21 cellular contexts compared by ENCODE assay signal in the genomic region with DNA sequence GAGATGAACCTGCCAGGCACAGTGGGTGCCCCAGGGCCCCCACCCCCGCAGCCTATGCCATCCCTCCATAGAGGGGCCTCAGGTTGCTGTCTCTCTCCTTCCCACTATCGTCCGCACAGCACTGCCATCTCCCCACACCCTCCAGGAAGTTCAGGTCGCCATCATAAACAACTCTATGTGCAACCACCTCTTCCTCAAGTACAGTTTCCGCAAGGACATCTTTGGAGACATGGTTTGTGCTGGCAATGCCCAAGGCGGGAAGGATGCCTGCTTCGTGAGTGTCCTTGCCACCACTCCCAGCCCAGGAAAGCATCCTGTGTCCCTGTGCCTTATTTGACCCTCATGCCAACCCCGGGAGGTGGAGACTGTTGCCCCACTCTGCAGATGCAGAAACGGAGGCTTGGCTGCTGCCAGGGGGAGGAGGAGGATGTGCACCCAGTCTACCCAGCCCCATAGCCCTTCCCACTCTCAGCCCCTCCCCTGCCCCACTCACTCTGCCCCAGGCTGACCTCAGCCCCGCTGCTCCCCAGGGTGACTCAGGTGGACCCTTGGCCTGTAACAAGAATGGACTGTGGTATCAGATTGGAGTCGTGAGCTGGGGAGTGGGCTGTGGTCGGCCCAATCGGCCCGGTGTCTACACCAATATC. TPM values are rescaled to one million over a fixed set of nuclear protein-coding genes. Genes with fewer than 3 reads are reported as not detected.
DNase-seq lines count a peak whose midpoint lies in the region; ATAC-seq, FAIRE-seq and TF ChIP-seq lines count a peak whose summit lies in the region.
"Had no signal": no experiment of that assay in that cellular context is flagged by ENCODE, and none has a peak within 500 bp of the region (broad histone marks: within the 10 kb centered on the region; RNA-seq: fewer than 3 reads in every experiment).

No MANE protein-coding gene starts in this region.

- no peak overlapping the region for H4K91ac ChIP-seq in H1 (replicated peaks; ENCODE audit: insufficient read length, low read length)

- H3K23ac ChIP-seq in H1 (ENCODE audit: insufficient read length): no peak overlapping the region

- no peak overlapping the region for H2BK20ac ChIP-seq in H1 (ENCODE audit: low read length)

- ATAC-seq in heart left ventricle (no peak), HG02588 (IDR thresholded peaks at IDR 0.05; ENCODE audit: unreplicated experiment) (no peak)
- ATAC-seq: A549 had no signal

- TF ChIP-seq CTCF in heart left ventricle (IDR thresholded peaks at IDR 0.05): no peak
- no peak for TF ChIP-seq CTCF in H1 (IDR thresholded peaks at IDR 0.05; ENCODE audit: control extremely low read depth in 1 of 3, insufficient read depth in 1 of 3, low read depth in 1 of 3, low read length in 3 of 3)
- no peak for TF ChIP-seq CTCF in spleen (IDR thresholded peaks at IDR 0.05 in 8 of 11, conservative IDR thresholded peaks at IDR 0.05 in 3 of 11)

- no peak overlapping the region for H3K14ac ChIP-seq in H1 (ENCODE audit: insufficient read length)

- H3K18ac ChIP-seq in H1 (ENCODE audit: extremely low read depth, low read length): no peak overlapping the region

- no peaks in the 10 kb centered on the region for H3K23me2 ChIP-seq in H1 (ENCODE audit: low read depth, low read length)

- 63 to 82% (median 71%) methylated on average over 14 of the region's 14 CpGs for WGBS in heart left ventricle, 4 donors
- WGBS in H1 (ENCODE audit: extremely low coverage in 1 of 2, insufficient coverage in 1 of 2, insufficient read length in 1 of 2, insufficient replicate concordance in 2 of 2, low coverage in 1 of 2, low lambda C conversion rate in 2 of 2, missing lambda C conversion rate in 1 of 2), 2 experiments: 82% methylated on average over 14 of the region's 14 CpGs; no CpG with 5 or more reads in 1 of the 2 experiments
- 74 to 86% (median 80%) methylated on average over 12 to 14 of the region's 14 CpGs for WGBS in spleen, 5 donors

- TF ChIP-seq POLR2A in heart left ventricle (IDR thresholded peaks at IDR 0.05) (no peak), H1 (IDR thresholded peaks at IDR 0.05; ENCODE audit: control extremely low read depth in 1 of 2, low read depth in 2 of 2, low read length in 2 of 2) (no peak), spleen (IDR thresholded peaks at IDR 0.05) (no peak)

- no peak overlapping the region for H3K4ac ChIP-seq in H1 (replicated peaks; ENCODE audit: insufficient read length, low read depth, low read length)

- no peaks in the 10 kb centered on the region for H3K9me3 ChIP-seq in heart left ventricle
- H3K9me3 ChIP-seq in H1 (ENCODE audit: insufficient read depth in 2 of 2, low read depth in 1 of 2, low read length in 1 of 2): no peaks in the 10 kb centered on the region
- no peaks in the 10 kb centered on the region for H3K9me3 ChIP-seq in spleen
- H3K9me3 ChIP-seq: A549 had no signal

- CTCF ChIA-PET in H1 (lab: Charles Lee; ENCODE audit: partially characterized antibody): interaction anchor here (0.9 to 3.9 kb wide), 7 partner anchors 10 to 124 kb away, joined by 3 to 22 read pairs (median 5); partner anchors contain the start of genes FLYWCH2 and PRSS41

- H3K56ac ChIP-seq in H1 (replicated peaks; ENCODE audit: insufficient read length, low read depth, low read length): no peak overlapping the region

- H3K4me1 ChIP-seq in heart left ventricle (no peaks in the 10 kb centered on the region), H1 (replicated peaks in 1 of 4; ENCODE audit: control insufficient read depth in 3 of 4, insufficient read depth in 4 of 4, low read length in 3 of 4) (peaks cover 0 to 4% (median 0%) of the 10 kb centered on the region in 4 experiments; a peak in 1 of 7 replicates), spleen (peaks cover 0 to 9% (median 0%) of the 10 kb centered on the region in 6 donors)
- H3K4me1 ChIP-seq: A549 had no signal

- H4K20me1 ChIP-seq in H1 (replicated peaks in 1 of 2; ENCODE audit: control insufficient read depth in 1 of 2, insufficient read depth in 2 of 2, low read length in 2 of 2): no peaks in the 10 kb centered on the region

- no peaks in the 10 kb centered on the region for H3K36me3 ChIP-seq in heart left ventricle
- H3K36me3 ChIP-seq in H1 (ENCODE audit: control insufficient read depth in 2 of 4, insufficient read depth in 4 of 4, low read length in 3 of 4): no peaks in the 10 kb centered on the region
- no peaks in the 10 kb centered on the region for H3K36me3 ChIP-seq in spleen

- TF ChIP-seq RAD21 in H1 (IDR thresholded peaks at IDR 0.05 in 1 of 2, conservative IDR thresholded peaks at IDR 0.05 in 1 of 2; ENCODE audit: low read depth in 2 of 2, low read length in 2 of 2): no peak

- no peaks in the 10 kb centered on the region for H3K79me1 ChIP-seq in H1 (ENCODE audit: low read depth, low read length)

- H2BK12ac ChIP-seq in H1 (ENCODE audit: low read depth, low read length): no peak overlapping the region

- H2AFZ ChIP-seq in H1 (ENCODE audit: low read length): no peak overlapping the region

- H4K5ac ChIP-seq in H1 (ENCODE audit: insufficient read length, low read depth, low read length): no peak overlapping the region

- POLR2A ChIA-PET in H1 (lab: Charles Lee; ENCODE audit: partially characterized antibody): interaction anchor here (1.4 kb wide), 2 partner anchors 42 to 63 kb away, joined by 5 read pairs; no protein-coding TSS in a partner anchor

- H2BK15ac ChIP-seq in H1 (ENCODE audit: low read length): 0 out of 2 replicates have a peak overlapping the region, but pooled peaks have one; percentile 46

- no peak overlapping the region for H3K4me3 ChIP-seq in heart left ventricle
- H3K4me3 ChIP-seq in H1 (ENCODE audit: extremely low read depth in 1 of 4, insufficient read depth in 2 of 4, low read depth in 3 of 4, low read length in 4 of 4): no peak overlapping the region
- H3K4me3 ChIP-seq in spleen: no peak overlapping the region
- H3K4me3 ChIP-seq: A549 had no signal

- H2BK5ac ChIP-seq in H1 (ENCODE audit: low read depth, low read length): no peak overlapping the region

- no peak for FAIRE-seq in H1 (lab: Jason Lieb, UNC)
- FAIRE-seq: A549 had no signal

- peak; percentile 63 for DNase-seq in cardiac septum (ENCODE audit: low spot score)
- DNase-seq in heart left ventricle: no peak
- DNase-seq in H1 (ENCODE audit: low read depth in 1 of 2, low spot score in 2 of 2): no peak
- DNase-seq in spleen: peak; percentile 43
- no peak for DNase-seq in putamen (ENCODE audit: low spot score)
- DNase-seq in glomerular visceral epithelial cell (ENCODE audit: extremely low spot score): no peak
- DNase-seq: CD4-positive, alpha-beta memory T cell; GF-D8; HCEC 1CT; MM.1S; NCI-H1092; NCI-H2081; NCI-H748 treated with DMSO at 0.1 percent for 48 hours; OCI-M1; SIG-M5 had no signal

- peaks cover 0 to 44% (median 8%) of the 10 kb centered on the region in 9 donors for H3K27me3 ChIP-seq in heart left ventricle
- no peaks in the 10 kb centered on the region for H3K27me3 ChIP-seq in H1 (replicated peaks in 1 of 4; ENCODE audit: control insufficient read depth in 3 of 4, extremely low read depth in 1 of 4, insufficient read depth in 3 of 4, low read length in 3 of 4)
- H3K27me3 ChIP-seq in spleen (replicated peaks in 1 of 7): peaks cover 0 to 45% (median 3%) of the 10 kb centered on the region in 7 donors

- no peak overlapping the region for H3K27ac ChIP-seq in heart left ventricle
- no peak overlapping the region for H3K27ac ChIP-seq in H1 (ENCODE audit: low read depth, low read length)
- no peak overlapping the region for H3K27ac ChIP-seq in spleen
- H3K27ac ChIP-seq: A549 had no signal

- H3K79me2 ChIP-seq in H1 (ENCODE audit: control insufficient read depth in 1 of 2, insufficient read depth in 2 of 2, low read length in 2 of 2): no peaks in the 10 kb centered on the region

- no peak overlapping the region for H3K4me2 ChIP-seq in H1 (ENCODE audit: insufficient read depth in 1 of 2, low read depth in 2 of 2, low read length in 2 of 2)
- H3K4me2 ChIP-seq: A549 had no signal

- H4K8ac ChIP-seq in H1 (ENCODE audit: extremely low read depth, insufficient read depth, low read length): peak overlapping the region; percentile 14; the same call in 1 of the 2 replicates

- H2AK5ac ChIP-seq in H1 (ENCODE audit: low read depth, low read length): no peak overlapping the region

- TF ChIP-seq EP300 in H1 (IDR thresholded peaks at IDR 0.05; ENCODE audit: borderline replicate concordance in 1 of 2, low read depth in 2 of 2, low read length in 2 of 2): no peak

- intact Hi-C loops in cardiac septum (cut with DNase I): no loop called here
- intact Hi-C loops in heart left ventricle (cut with DNase I): no loop called here
- intact Hi-C loops in spleen (cut with DNase I; ENCODE audit: low total_unique reads): no loop called here

- no peak overlapping the region for H3K9ac ChIP-seq in H1 (replicated peaks in 1 of 4; ENCODE audit: extremely low read depth in 1 of 4, low read depth in 3 of 4, low read length in 3 of 4)

- no peak overlapping the region for H2BK120ac ChIP-seq in H1 (replicated peaks; ENCODE audit: low read depth, low read length)

RNA-seq across cellular contexts. Expression of gene PRSS21, which starts 3.9 kb away (rescaled TPM):
- total RNA-seq in cardiac septum (not detected), heart left ventricle (not detected), spleen (1 to 10 TPM in 6 of 7 donors, under 1 TPM in 1; 0.81 to 4.9 (median 1.5) TPM)
- polyA plus RNA-seq in heart left ventricle (not detected), H1 (2011; rRNA removed) (0.76 and 1.4 TPM in 2 replicates), spleen (1 to 10 TPM in 2 of 3 donors, under 1 TPM in 1; 0.49 to 3.4 (median 1.8) TPM)
- 1.0 and 2.7 TPM in 2 replicates for total RNA-seq in H1 (2021; fragmentation: NEBNext Ultra II Directional; extraction: Animal tissue kit (Norgen Biotek cat#: 25700))
- polyA plus RNA-seq in H1 (2011; cell fraction: cytosol; rRNA removed): 0.98 TPM
- polyA plus RNA-seq in H1 (2011; cell fraction: nucleus; rRNA removed): 3.6 TPM
- 0.54 to 1.2 TPM (median 0.81 TPM) in 3 of 4 replicates, not detected in the other for polyA plus RNA-seq in H1 (2012, experiment 1 of 2)
- polyA plus RNA-seq in H1 (2012, experiment 2 of 2): 0.51 TPM
- polyA plus RNA-seq in H1 (2013, experiment 1 of 2): 1.2 TPM
- polyA plus RNA-seq in H1 (2013, experiment 2 of 2): 0.96 TPM
- polyA minus RNA-seq in H1 (2011; rRNA and poly(A)+ RNA removed): 0.32 TPM in 1 of 2 replicates, not detected in the other
- 1.8 TPM for polyA minus RNA-seq in H1 (2011; cell fraction: cytosol; rRNA and poly(A)+ RNA removed)
- polyA minus RNA-seq in H1 (2011; cell fraction: nucleus; rRNA and poly(A)+ RNA removed): 3.7 TPM
- total RNA-seq: LHCN-M2, NCI-H460, RPMI7951 had no signal

RNA-seq across cellular contexts. Expression of gene ZG16B, which starts 9.1 kb away (rescaled TPM):
- total RNA-seq in cardiac septum (not detected), heart left ventricle (1 to 10 TPM in 1 of 9 donors, under 1 TPM in 1, not detected in 7; 0.50 to 3.0 TPM), spleen (1 to 10 TPM in 5 of 7 donors, under 1 TPM in 1, not detected in 1; 0.79 to 3.8 (median 1.5) TPM)
- polyA plus RNA-seq in heart left ventricle (not detected), H1 (2011; rRNA removed) (0.11 TPM in 1 of 2 replicates, not detected in the other), spleen (1 to 10 TPM in 2 of 3 donors, under 1 TPM in 1; 0.73 to 1.6 (median 1.5) TPM)
- total RNA-seq in H1 (2021; fragmentation: NEBNext Ultra II Directional; extraction: Animal tissue kit (Norgen Biotek cat#: 25700)): not detected in 2 replicates
- 0.17 TPM for polyA plus RNA-seq in H1 (2011; cell fraction: cytosol; rRNA removed)
- polyA plus RNA-seq in H1 (2011; cell fraction: nucleus; rRNA removed): not detected
- polyA plus RNA-seq in H1 (2012, experiment 1 of 2): not detected in 4 replicates
- polyA plus RNA-seq in H1 (2012, experiment 2 of 2): not detected
- 0.06 TPM for polyA plus RNA-seq in H1 (2013, experiment 1 of 2)
- not detected for polyA plus RNA-seq in H1 (2013, experiment 2 of 2)
- 0.41 TPM in 1 of 2 replicates, not detected in the other for polyA minus RNA-seq in H1 (2011; rRNA and poly(A)+ RNA removed)
- not detected for polyA minus RNA-seq in H1 (2011; cell fraction: cytosol; rRNA and poly(A)+ RNA removed)
- not detected for polyA minus RNA-seq in H1 (2011; cell fraction: nucleus; rRNA and poly(A)+ RNA removed)
- total RNA-seq: CD4-positive, alpha-beta memory T cell; LHCN-M2 had no signal

RNA-seq across cellular contexts. Expression of gene PRSS41, which starts 22.7 kb away (rescaled TPM):
- total RNA-seq in cardiac septum (not detected), heart left ventricle (not detected), spleen (not detected)
- polyA plus RNA-seq in heart left ventricle (not detected), H1 (2011; rRNA removed) (not detected in 2 replicates), spleen (not detected)
- total RNA-seq in H1 (2021; fragmentation: NEBNext Ultra II Directional; extraction: Animal tissue kit (Norgen Biotek cat#: 25700)): not detected in 2 replicates
- polyA plus RNA-seq in H1 (2011; cell fraction: cytosol; rRNA removed): not detected
- 0.10 TPM for polyA plus RNA-seq in H1 (2011; cell fraction: nucleus; rRNA removed)
- not detected in 4 replicates for polyA plus RNA-seq in H1 (2012, experiment 1 of 2)
- not detected for polyA plus RNA-seq in H1 (2012, experiment 2 of 2)
- not detected for polyA plus RNA-seq in H1 (2013, experiment 1 of 2)
- not detected for polyA plus RNA-seq in H1 (2013, experiment 2 of 2)
- polyA minus RNA-seq in H1 (2011; rRNA and poly(A)+ RNA removed): not detected in 2 replicates
- polyA minus RNA-seq in H1 (2011; cell fraction: cytosol; rRNA and poly(A)+ RNA removed): not detected
- not detected for polyA minus RNA-seq in H1 (2011; cell fraction: nucleus; rRNA and poly(A)+ RNA removed)
- total RNA-seq: CD4-positive, alpha-beta memory T cell; LHCN-M2; NCI-H460; RPMI7951 had no signal
- polyA plus RNA-seq: A549; BJ; CD4-positive, alpha-beta memory T cell had no signal

RNA-seq across cellular contexts. Expression of gene PRSS33, which starts 33.6 kb away (rescaled TPM):
- not detected for total RNA-seq in cardiac septum
- total RNA-seq in heart left ventricle: not detected
- polyA plus RNA-seq in heart left ventricle: not detected
- not detected in 2 replicates for total RNA-seq in H1 (2021; fragmentation: NEBNext Ultra II Directional; extraction: Animal tissue kit (Norgen Biotek cat#: 25700))
- polyA plus RNA-seq in H1 (2011; rRNA removed): 0.09 and 0.17 TPM in 2 replicates
- polyA plus RNA-seq in H1 (2011; cell fraction: cytosol; rRNA removed): 0.16 TPM
- polyA plus RNA-seq in H1 (2011; cell fraction: nucleus; rRNA removed): 0.37 TPM
- not detected in 4 replicates for polyA plus RNA-seq in H1 (2012, experiment 1 of 2)
- polyA plus RNA-seq in H1 (2012, experiment 2 of 2): 0.13 TPM
- polyA plus RNA-seq in H1 (2013, experiment 1 of 2): 0.12 TPM
- 0.02 TPM for polyA plus RNA-seq in H1 (2013, experiment 2 of 2)
- polyA minus RNA-seq in H1 (2011; rRNA and poly(A)+ RNA removed): not detected in 2 replicates
- not detected for polyA minus RNA-seq in H1 (2011; cell fraction: cytosol; rRNA and poly(A)+ RNA removed)
- polyA minus RNA-seq in H1 (2011; cell fraction: nucleus; rRNA and poly(A)+ RNA removed): not detected
- total RNA-seq in spleen: under 1 TPM in 2 of 7 donors, not detected in 5; 0.32 to 0.67 TPM
- under 1 TPM in 1 of 3 donors, not detected in 2; 0.03 TPM for polyA plus RNA-seq in spleen
- total RNA-seq: CD4-positive, alpha-beta memory T cell; LHCN-M2; NCI-H460; RPMI7951 had no signal
- polyA plus RNA-seq: BJ; CD4-positive, alpha-beta memory T cell had no signal

RNA-seq across cellular contexts. Expression of gene PRSS22, which starts 37.0 kb away (rescaled TPM):
- total RNA-seq in cardiac septum (not detected), heart left ventricle (not detected), spleen (under 1 TPM in 1 of 7 donors, not detected in 6; 0.60 TPM)
- polyA plus RNA-seq in heart left ventricle (not detected), H1 (2011; rRNA removed) (4.0 and 5.8 TPM in 2 replicates), spleen (under 1 TPM in 2 of 3 donors, not detected in 1; 0.19 to 0.33 TPM)
- total RNA-seq in H1 (2021; fragmentation: NEBNext Ultra II Directional; extraction: Animal tissue kit (Norgen Biotek cat#: 25700)): 2.7 and 4.4 TPM in 2 replicates
- 5.2 TPM for polyA plus RNA-seq in H1 (2011; cell fraction: cytosol; rRNA removed)
- polyA plus RNA-seq in H1 (2011; cell fraction: nucleus; rRNA removed): 20.5 TPM
- 1.5 to 4.3 TPM (median 2.9 TPM) in 4 replicates for polyA plus RNA-seq in H1 (2012, experiment 1 of 2)
- polyA plus RNA-seq in H1 (2012, experiment 2 of 2): 1.6 TPM
- polyA plus RNA-seq in H1 (2013, experiment 1 of 2): 3.5 TPM
- polyA plus RNA-seq in H1 (2013, experiment 2 of 2): 3.1 TPM
- polyA minus RNA-seq in H1 (2011; rRNA and poly(A)+ RNA removed): 1.3 and 1.7 TPM in 2 replicates
- 1.3 TPM for polyA minus RNA-seq in H1 (2011; cell fraction: cytosol; rRNA and poly(A)+ RNA removed)
- polyA minus RNA-seq in H1 (2011; cell fraction: nucleus; rRNA and poly(A)+ RNA removed): 4.4 TPM
- total RNA-seq: LHCN-M2, NCI-H460 had no signal
- polyA plus RNA-seq: BJ had no signal

Comparison
In these comparisons a context has a peak if more than half of its experiments do, and no peak if none do; other contexts are left out.
1. DNase-seq: peak in cardiac septum (single experiment) and spleen (single experiment); none in heart left ventricle (0 of 5), H1 (0 of 2), putamen (single experiment) and glomerular visceral epithelial cell (single experiment).